Comparison of ENCODE assay signal across 8 cellular contexts in genomic region chr16:49855280-49855821, GRCh38. TPM values are rescaled to one million over a fixed set of nuclear protein-coding genes. Genes with fewer than 3 reads are reported as not detected.
DNase-seq lines count a peak whose midpoint lies in the region; ATAC-seq, FAIRE-seq and TF ChIP-seq lines count a peak whose summit lies in the region.

No MANE protein-coding gene starts in this region.

- H3K4me1 ChIP-seq in GM23248 (ENCODE audit: insufficient read depth) (no peaks in the 10 kb centered on the region), MM.1S (ENCODE audit: low read length) (peaks cover 8% of the 10 kb centered on the region), GM12878 (ENCODE audit: control insufficient read depth, insufficient read depth, low read length) (peaks cover 6% of the 10 kb centered on the region; the same call in 1 of the 2 replicates)

- TF ChIP-seq CTCF in MM.1S (IDR thresholded peaks at IDR 0.05; ENCODE audit: low read length), result no peak
- TF ChIP-seq CTCF in GM12878 (IDR thresholded peaks at IDR 0.05 in 2 of 3, conservative IDR thresholded peaks at IDR 0.05 in 1 of 3; ENCODE audit: control insufficient read depth in 2 of 3, extremely low read depth in 1 of 3, insufficient read depth in 1 of 3, low read depth in 3 of 3, low read length in 3 of 3), result no peak

- CTCF ChIA-PET in GM12878 (lab: Yijun Ruan, JAX), result no interaction called here

- H3K9ac ChIP-seq in GM23248 (peak overlapping the region; percentile 60), MM.1S (ENCODE audit: low read length) (peak overlapping the region; percentile 21; the same call in 1 of the 2 replicates), GM12878 (ENCODE audit: control insufficient read depth, insufficient read depth, low read length) (no peak overlapping the region)

- TF ChIP-seq POLR2A in GM12878 (IDR thresholded peaks at IDR 0.05; ENCODE audit: low read depth, low read length), result peak; percentile 39; the same call in 1 of the 2 replicates

- peaks cover 53% of the 10 kb centered on the region for H3K27me3 Mint-ChIP-seq in T-helper 2 cell treated with Interferon-gamma antibody and Interleukin-4, amounts not matched to agents 5 μg/mL and 100 μg/mL, for 36 hours (ENCODE audit: low read depth)

- peak; percentile 78 for ATAC-seq in GM12878

- H3K79me2 ChIP-seq in GM23248 (ENCODE audit: insufficient read depth) (no peaks in the 10 kb centered on the region), MM.1S (ENCODE audit: low read length) (no peaks in the 10 kb centered on the region), GM12878 (ENCODE audit: control insufficient read depth, insufficient read depth, low read length) (no peaks in the 10 kb centered on the region)

- H3K4me3 ChIP-seq in GM23248, result peak overlapping the region; percentile 77
- peak overlapping the region; percentile 65 for H3K4me3 ChIP-seq in MM.1S (ENCODE audit: low read length)
- H3K4me3 ChIP-seq in GM12878, result peak overlapping the region; percentile 70

- H3K4me2 ChIP-seq in GM23248 (ENCODE audit: unreplicated experiment) (peak overlapping the region; percentile 80), MM.1S (ENCODE audit: low read depth, low read length) (peak overlapping the region; percentile 74; the same call in 1 of the 2 replicates), GM12878 (ENCODE audit: control insufficient read depth, insufficient read depth) (peak overlapping the region; percentile 82)

- peak overlapping the region; percentile 15 for H3K4me3 Mint-ChIP-seq in T-helper 2 cell treated with Interferon-gamma antibody and Interleukin-4, amounts not matched to agents 5 μg/mL and 100 μg/mL, for 36 hours

- no peaks in the 10 kb centered on the region for H3F3A ChIP-seq in GM23248 (ENCODE audit: insufficient read depth)
- 0 out of 2 replicates have a peak, but pooled peaks cover 7% of the 10 kb centered on the region for H3F3A ChIP-seq in MM.1S (ENCODE audit: insufficient read depth, low read length)

- H3K9me3 ChIP-seq in GM23248 (ENCODE audit: low read depth) (no peaks in the 10 kb centered on the region), MM.1S (replicated peaks; ENCODE audit: insufficient read depth, low read length) (no peaks in the 10 kb centered on the region), GM12878 (replicated peaks; ENCODE audit: control insufficient read depth, insufficient read depth, low read length) (no peaks in the 10 kb centered on the region)

- H3K27me3 ChIP-seq in GM23248 (replicated peaks; ENCODE audit: insufficient read depth), result peaks cover 15% of the 10 kb centered on the region
- H3K27me3 ChIP-seq in MM.1S (replicated peaks; ENCODE audit: insufficient read depth, low read length), result peaks cover 62% of the 10 kb centered on the region
- peaks cover 12 to 26% of the 10 kb centered on the region in 2 experiments for H3K27me3 ChIP-seq in GM12878 (replicated peaks in 1 of 2; ENCODE audit: control insufficient read depth in 2 of 2, insufficient read depth in 2 of 2, low read length in 1 of 2)

- H2AFZ ChIP-seq in GM23248, result peak overlapping the region; percentile 77
- H2AFZ ChIP-seq in MM.1S (ENCODE audit: low read length), result peak overlapping the region; percentile 70; the same call in 1 of the 2 replicates
- peak overlapping the region; percentile 39 for H2AFZ ChIP-seq in GM12878 (ENCODE audit: control insufficient read depth, low read depth, low read length)

- intact Hi-C loops in GM12878 (cut with micrococcal nuclease; ENCODE audit: unreplicated experiment), result no loop called here

- no peaks in the 10 kb centered on the region for H4K20me1 ChIP-seq in GM23248 (ENCODE audit: insufficient read depth)
- H4K20me1 ChIP-seq in MM.1S (ENCODE audit: insufficient read depth, low read length), result no peaks in the 10 kb centered on the region
- no peaks in the 10 kb centered on the region for H4K20me1 ChIP-seq in GM12878 (ENCODE audit: control insufficient read depth, insufficient read depth)

- no peak overlapping the region for H3K27ac Mint-ChIP-seq in T-helper 2 cell treated with Interferon-gamma antibody and Interleukin-4, amounts not matched to agents 5 μg/mL and 100 μg/mL, for 36 hours

- H3K36me3 Mint-ChIP-seq in T-helper 2 cell treated with Interferon-gamma antibody and Interleukin-4, amounts not matched to agents 5 μg/mL and 100 μg/mL, for 36 hours (ENCODE audit: low read depth), result no peaks in the 10 kb centered on the region

- TF ChIP-seq EP300 in GM12878 (IDR thresholded peaks at IDR 0.05; ENCODE audit: borderline replicate concordance in 1 of 2, control insufficient read depth in 1 of 2, low read depth in 2 of 2, low read length in 2 of 2), result no peak

- no TSS peak for BruUV-seq in GM12878 (replicated peaks; lab: Mats Ljungman, UMichigan)

- H3K36me3 ChIP-seq in GM23248 (ENCODE audit: low read depth) (no peaks in the 10 kb centered on the region), MM.1S (replicated peaks; ENCODE audit: insufficient read depth, low read length) (no peaks in the 10 kb centered on the region), GM12878 (ENCODE audit: control insufficient read depth in 2 of 2, insufficient read depth in 2 of 2, low read length in 1 of 2) (no peaks in the 10 kb centered on the region)

- no peaks in the 10 kb centered on the region for H3K9me3 Mint-ChIP-seq in T-helper 2 cell treated with Interferon-gamma antibody and Interleukin-4, amounts not matched to agents 5 μg/mL and 100 μg/mL, for 36 hours

- peaks cover 5% of the 10 kb centered on the region for H3K4me1 Mint-ChIP-seq in T-helper 2 cell treated with Interferon-gamma antibody and Interleukin-4, amounts not matched to agents 5 μg/mL and 100 μg/mL, for 36 hours (ENCODE audit: low read depth)

- SMC1A ChIA-PET in GM12878 (lab: Charles Lee; ENCODE audit: uncharacterized antibody, unreplicated experiment), result no interaction called here

- TF ChIP-seq RAD21 in GM12878 (IDR thresholded peaks at IDR 0.05; ENCODE audit: insufficient read depth, low read depth, low read length), result no peak

- 2% methylated on average over 11 to 55 of the region's 75 CpGs for WGBS in GM23248 (ENCODE audit: low coverage in 1 of 2, low lambda C conversion rate in 2 of 2, missing lambda C conversion rate in 2 of 2), 2 experiments
- WGBS in GM12878 (ENCODE audit: insufficient coverage, insufficient replicate concordance, low lambda C conversion rate, missing lambda C conversion rate), result 2% methylated on average over 29 of the region's 75 CpGs

- RAD21 ChIA-PET in GM12878 (lab: Charles Lee; ENCODE audit: unreplicated experiment), result no interaction called here

- peak; percentile 75 for FAIRE-seq in GM12878 (lab: Jason Lieb, UNC)

- in situ Hi-C loops in GM23248 (cut with MboI) (no loop called here), GM12878 (cut with MboI) (no loop called here)

- POLR2A ChIA-PET in GM12878 (lab: Charles Lee), result no interaction called here

- peak; percentile 64 for DNase-seq in DMS 273 treated with DMSO at 0.1 percent for 48 hours (lab: John Stamatoyannopoulos, UW)
- peak; percentile 68 for DNase-seq in GM23248
- DNase-seq in MM.1S, result peak; percentile 84
- peak; percentile 38 for DNase-seq in T-helper 2 cell treated with Interferon-gamma antibody and Interleukin-4, amounts not matched to agents 5 μg/mL and 100 μg/mL, for 36 hours (ENCODE audit: low spot score)
- peak; percentile 19 for DNase-seq in GM12878 (ENCODE audit: low read depth, low spot score)
- DNase-seq in hippocampal formation (lab: John Stamatoyannopoulos, UW), result peak; percentile 37 to 59
- DNase-seq in retina, result peak; percentile 88
- no peak for DNase-seq in NCI-H2081 treated with DMSO at 0.1 percent for 48 hours (lab: John Stamatoyannopoulos, UW)

- H3K9me2 ChIP-seq in GM23248 (ENCODE audit: insufficient read depth) (no peaks in the 10 kb centered on the region), MM.1S (replicated peaks; ENCODE audit: insufficient read depth, low read length) (no peaks in the 10 kb centered on the region)

- H3K27ac ChIP-seq in GM23248 (no peak overlapping the region), MM.1S (ENCODE audit: low read length) (no peak overlapping the region), GM12878 (ENCODE audit: control insufficient read depth, insufficient read depth) (no peak overlapping the region)

TF ChIP-seq in GM12878, 131 proteins besides CTCF, POLR2A, EP300 and RAD21:
- peak; percentile 53 for TF ChIP-seq SUZ12 (IDR thresholded peaks at IDR 0.05; ENCODE audit: unreplicated experiment)
- no peak for TF ChIP-seq ATF3 (IDR thresholded peaks at IDR 0.05; ENCODE audit: borderline replicate concordance, extremely low read depth, low read depth, low read length)
- TF ChIP-seq POLR2AphosphoS2 (IDR thresholded peaks at IDR 0.05; ENCODE audit: low read depth, low read length), result no peak
- TF ChIP-seq PAX5 (IDR thresholded peaks at IDR 0.05; ENCODE audit: borderline replicate concordance, low read depth, low read length), result no peak
- TF ChIP-seq EGR1 (IDR thresholded peaks at IDR 0.05; ENCODE audit: borderline replicate concordance in 1 of 2, low read depth in 2 of 2, low read length in 2 of 2), result peak in 1 of 2 experiments; percentile 90; a peak in 2 of 3 replicates
- TF ChIP-seq POU2F2 (IDR thresholded peaks at IDR 0.05; ENCODE audit: borderline replicate concordance, low read depth, low read length), result no peak

RNA-seq across cellular contexts. Expression of gene ZNF423, which starts 0.6 kb away (rescaled TPM):
- 0.13 and 0.43 TPM in 2 replicates for total RNA-seq in GM23248 (2014; rRNA removed; shearing (Covaris generic))
- 0.49 and 0.72 TPM in 2 replicates for polyA plus RNA-seq in GM23248 (2016; fragmentation: Nextera tagmentation; extraction: Ambion mirVana)
- total RNA-seq in GM12878 (2013; cell fraction: nucleolus; rRNA removed), result not detected in 2 replicates
- total RNA-seq in GM12878 (2014; rRNA removed), result 0.22 and 0.28 TPM in 2 replicates
- total RNA-seq in GM12878 (2014; rRNA removed; fragmentation: Illumina TruSeq; extraction: Trizol), result 0.09 and 0.14 TPM in 2 replicates
- total RNA-seq in GM12878 (2021), result 0.21 and 0.64 TPM in 2 replicates
- polyA plus RNA-seq in GM12878 (2011; ENCODE audit: low read depth), result not detected
- 0.01 and 0.03 TPM in 2 replicates for polyA plus RNA-seq in GM12878 (2011; rRNA removed)
- 0.03 TPM in 2 replicates for polyA plus RNA-seq in GM12878 (2011; cell fraction: cytosol; rRNA removed)
- polyA plus RNA-seq in GM12878 (2011; cell fraction: nucleus; rRNA removed), result 0.03 and 0.04 TPM in 2 replicates
- polyA plus RNA-seq in GM12878 (2012), result 0.11 and 0.15 TPM in 2 replicates
- polyA plus RNA-seq in GM12878 (2014; fragmentation: Illumina TruSeq; extraction: Trizol), result 0.06 and 0.07 TPM in 2 replicates
- polyA plus RNA-seq in GM12878 (2014; fragmentation: Nextera tagmentation; extraction: Ambion mirVana), result under 1 TPM; 0.05 to 0.35 TPM
- 0.10 and 0.12 TPM in 2 replicates for polyA plus RNA-seq in GM12878 (2014; rRNA removed)
- under 1 TPM; 0.09 to 0.18 TPM for polyA plus RNA-seq in GM12878 (2016; fragmentation: Nextera tagmentation; extraction: Ambion mirVana)
- polyA minus RNA-seq in GM12878 (2011; rRNA and poly(A)+ RNA removed), result 0.10 TPM in 1 of 2 replicates, not detected in the other
- not detected in 2 replicates for polyA minus RNA-seq in GM12878 (2011; cell fraction: cytosol; rRNA and poly(A)+ RNA removed)
- 0.19 TPM in 1 of 2 replicates, not detected in the other for polyA minus RNA-seq in GM12878 (2011; cell fraction: nucleus; rRNA and poly(A)+ RNA removed)
